In genomic region chr14:71616013-71616412, GRCh38 we compare ENCODE assay signal across 20 cellular contexts.
"Had no signal": no experiment of that assay in that cellular context is flagged by ENCODE, and none has a peak within 500 bp of the region (broad histone marks: within the 10 kb centered on the region; RNA-seq: fewer than 3 reads in every experiment).

No MANE protein-coding gene starts in this region.

- H3K27me3 ChIP-seq: esophagus squamous epithelium, gastroesophageal sphincter, sigmoid colon, tibial artery, upper lobe of left lung, uterus had no signal

- H3K36me3 ChIP-seq: lower lobe of right lung had no signal

- H3K27ac ChIP-seq: esophagus squamous epithelium, gastroesophageal sphincter, left ventricle myocardium inferior, lower lobe of right lung, sigmoid colon, skin epidermis, tibial artery, upper lobe of left lung, uterus had no signal

- H3K27ac Mint-ChIP-seq: dendritic cell treated with granulocyte-macrophage colony-stimulating factor and Interleukin-4, amounts not matched to agents 40 ng/mL and 50 ng/mL, for 4 days; immature natural killer cell had no signal

- ATAC-seq: gastroesophageal sphincter; lower lobe of right lung; naive thymus-derived CD8-positive, alpha-beta T cell had no signal

- H3K9me3 ChIP-seq: esophagus squamous epithelium, gastroesophageal sphincter, left ventricle myocardium inferior, lower lobe of right lung, sigmoid colon, tibial artery, upper lobe of left lung, uterus had no signal

- H3K9me3 Mint-ChIP-seq: dendritic cell treated with granulocyte-macrophage colony-stimulating factor and Interleukin-4, amounts not matched to agents 40 ng/mL and 50 ng/mL, for 4 days; immature natural killer cell; naive thymus-derived CD8-positive, alpha-beta T cell had no signal

- FAIRE-seq: colon, keratinocyte had no signal

- H3K4me3 ChIP-seq: esophagus squamous epithelium, gastroesophageal sphincter, left ventricle myocardium inferior, lower lobe of right lung, sigmoid colon, skin epidermis, tibial artery, upper lobe of left lung, uterus had no signal

- H3K4me1 ChIP-seq: esophagus squamous epithelium, left ventricle myocardium inferior, lower lobe of right lung, upper lobe of left lung, uterus had no signal

- H3K27me3 Mint-ChIP-seq: dendritic cell treated with granulocyte-macrophage colony-stimulating factor and Interleukin-4, amounts not matched to agents 40 ng/mL and 50 ng/mL, for 4 days; naive thymus-derived CD8-positive, alpha-beta T cell had no signal

- DNase-seq: esophagus squamous epithelium; foreskin fibroblast; glutamatergic neuron; immature natural killer cell; left ventricle myocardium inferior; lower lobe of right lung; mesenchymal stem cell; naive thymus-derived CD8-positive, alpha-beta T cell; sigmoid colon; stimulated activated CD4-positive, alpha-beta T cell treated with anti-CD3 and anti-CD28 coated beads, Interleukin-2, amount 100 ng/mL, for 24 hours; stimulated activated CD4-positive, alpha-beta T cell treated with anti-CD3 and anti-CD28 coated beads, Interleukin-4, amount 100 ng/mL, for 4 hours; stimulated activated naive CD4-positive, alpha-beta T cell; tibial artery; upper lobe of left lung; uterus had no signal

- H3K4me3 Mint-ChIP-seq: dendritic cell treated with granulocyte-macrophage colony-stimulating factor and Interleukin-4, amounts not matched to agents 40 ng/mL and 50 ng/mL, for 4 days; immature natural killer cell; naive thymus-derived CD8-positive, alpha-beta T cell had no signal
